Comparison of ENCODE assay signal across 7 cellular contexts in the genomic region with DNA sequence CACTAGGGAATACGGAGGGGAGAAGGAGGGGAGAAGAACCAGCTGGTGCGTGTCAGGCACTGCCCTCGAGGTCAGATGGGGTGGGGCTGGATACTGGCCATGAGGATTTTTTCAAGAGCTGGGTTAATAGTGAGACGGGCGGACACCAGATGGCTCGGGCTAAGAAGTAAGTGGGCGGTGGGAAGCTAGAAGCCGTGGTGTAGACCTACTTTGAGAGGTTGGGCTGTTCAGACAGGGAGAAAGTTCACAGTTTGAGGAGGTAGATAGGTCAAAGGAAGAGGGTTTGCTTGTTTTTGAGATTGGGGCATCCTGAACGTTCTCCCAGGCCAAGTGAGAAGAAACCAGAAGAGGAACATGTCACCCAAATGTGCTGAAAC.
DNase-seq lines count a peak whose midpoint lies in the region; ATAC-seq and TF ChIP-seq lines count a peak whose summit lies in the region.

No MANE protein-coding gene starts in this region.

- TF ChIP-seq CTCF in glutamatergic neuron (IDR thresholded peaks at IDR 0.05; ENCODE audit: partially characterized antibody, unreplicated experiment) = no peak

- H3K4me1 Mint-ChIP-seq in glutamatergic neuron (ENCODE audit: low read depth, unreplicated experiment) = peaks cover 46% of the 10 kb centered on the region
- peaks cover 100% of the 10 kb centered on the region for H3K4me1 Mint-ChIP-seq in stimulated activated naive CD8-positive, alpha-beta T cell treated with anti-CD3 and anti-CD28 coated beads, Interleukin-15, amount 100 ng/mL, for 72 hours

- peak overlapping the region; percentile 81 for H3K4me3 Mint-ChIP-seq in glutamatergic neuron (ENCODE audit: unreplicated experiment)
- H3K4me3 Mint-ChIP-seq in stimulated activated naive CD8-positive, alpha-beta T cell treated with anti-CD3 and anti-CD28 coated beads, Interleukin-15, amount 100 ng/mL, for 72 hours = peak overlapping the region; percentile 73 to 86

- H3K27me3 Mint-ChIP-seq in glutamatergic neuron (ENCODE audit: unreplicated experiment) = peaks cover 9% of the 10 kb centered on the region
- H3K27me3 Mint-ChIP-seq in stimulated activated naive CD8-positive, alpha-beta T cell treated with anti-CD3 and anti-CD28 coated beads, Interleukin-15, amount 100 ng/mL, for 72 hours = no peaks in the 10 kb centered on the region

- H3K9me3 Mint-ChIP-seq in glutamatergic neuron (ENCODE audit: unreplicated experiment) = peaks cover 2% of the 10 kb centered on the region
- H3K9me3 Mint-ChIP-seq in stimulated activated naive CD8-positive, alpha-beta T cell treated with anti-CD3 and anti-CD28 coated beads, Interleukin-15, amount 100 ng/mL, for 72 hours = no peaks in the 10 kb centered on the region

- peak overlapping the region; percentile 83 for H3K27ac Mint-ChIP-seq in glutamatergic neuron (ENCODE audit: unreplicated experiment)
- peak overlapping the region; percentile 92 to 95 for H3K27ac Mint-ChIP-seq in stimulated activated naive CD8-positive, alpha-beta T cell treated with anti-CD3 and anti-CD28 coated beads, Interleukin-15, amount 100 ng/mL, for 72 hours

- ATAC-seq in GM19438 (IDR thresholded peaks at IDR 0.05; ENCODE audit: low read depth, unreplicated experiment) (peak; percentile 6), GM19351 (IDR thresholded peaks at IDR 0.05; ENCODE audit: unreplicated experiment) (no peak)
- peak; percentile 8 for ATAC-seq in stimulated activated naive CD8-positive, alpha-beta T cell treated with anti-CD3 and anti-CD28 coated beads, Interleukin-15, amount 100 ng/mL, for 72 hours

- H3K36me3 Mint-ChIP-seq in glutamatergic neuron (ENCODE audit: unreplicated experiment) = no peaks in the 10 kb centered on the region

- DNase-seq in NCI-H82 treated with DMSO at 0.1 percent for 48 hours (lab: John Stamatoyannopoulos, UW; ENCODE audit: unreplicated experiment) (peak; percentile 73), glutamatergic neuron (no peak), NCI-H226 (no peak), ecto neural progenitor cell (ENCODE audit: low spot score) (no peak)
- DNase-seq in stimulated activated naive CD8-positive, alpha-beta T cell treated with anti-CD3 and anti-CD28 coated beads, Interleukin-15, amount 100 ng/mL, for 72 hours = no peak
